ENCODE assay signal across 15 cellular contexts in the genomic region with DNA sequence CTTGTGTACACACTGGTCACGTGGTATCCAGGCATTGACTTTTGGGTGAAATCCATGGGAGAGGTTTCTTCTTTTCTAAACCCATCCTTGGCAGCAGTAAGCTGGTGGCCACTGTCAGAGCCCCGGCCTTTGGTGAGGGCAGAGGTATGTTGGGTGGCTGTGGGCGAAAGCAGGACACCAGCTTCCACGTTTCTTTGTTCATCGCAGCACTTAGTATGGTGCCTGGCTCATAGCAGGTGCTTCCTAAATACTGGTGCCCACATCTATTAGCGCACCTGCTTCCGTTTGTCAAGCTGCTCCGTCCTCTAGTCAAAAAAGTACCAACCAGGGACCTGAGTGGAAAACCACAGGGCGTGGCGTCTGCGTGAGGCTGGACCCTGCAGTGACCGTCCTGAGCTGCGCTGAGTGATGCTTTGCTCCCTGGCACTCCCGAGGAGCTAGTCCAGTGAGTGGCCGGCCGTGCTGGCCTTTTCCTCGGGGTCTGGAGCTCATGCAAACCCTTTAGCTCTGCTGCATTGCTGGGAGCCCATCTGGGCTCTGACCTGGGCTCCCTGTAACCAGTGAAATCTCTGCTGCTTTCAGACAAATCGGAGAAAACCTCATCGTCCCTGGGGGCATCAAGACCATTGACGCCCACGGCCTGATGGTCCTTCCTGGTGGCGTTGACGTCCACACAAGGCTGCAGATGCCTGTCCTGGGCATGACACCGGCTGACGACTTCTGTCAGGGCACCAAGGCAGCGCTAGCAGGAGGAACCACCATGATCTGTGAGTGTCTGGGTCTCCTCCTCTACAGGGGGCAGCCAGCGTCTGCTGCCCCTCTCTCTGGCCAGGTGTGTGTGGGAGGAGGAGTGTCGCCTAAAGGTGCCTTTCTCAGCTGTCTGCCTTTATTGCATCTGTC.
"Had no signal": no experiment of that assay in that cellular context is flagged by ENCODE, and none has a peak within 500 bp of the region (broad histone marks: within the 10 kb centered on the region; RNA-seq: fewer than 3 reads in every experiment).

No MANE protein-coding gene starts in this region.

- H3K9me3 Mint-ChIP-seq: effector memory CD8-positive, alpha-beta T cell; stimulated activated naive CD8-positive, alpha-beta T cell treated with anti-CD3 and anti-CD28 coated beads, Interleukin-15, amount 100 ng/mL, for 72 hours had no signal

- ATAC-seq: effector memory CD8-positive, alpha-beta T cell; gastroesophageal sphincter; naive thymus-derived CD8-positive, alpha-beta T cell; stimulated activated naive CD8-positive, alpha-beta T cell treated with anti-CD3 and anti-CD28 coated beads, Interleukin-15, amount 100 ng/mL, for 72 hours; T-helper 17 cell; upper lobe of right lung had no signal

- H3K27ac ChIP-seq: gastroesophageal sphincter, testis, upper lobe of right lung had no signal

- H3K27me3 ChIP-seq: testis had no signal

- DNase-seq: activated CD4-positive, alpha-beta T cell treated with anti-CD3 and anti-CD28 coated beads, Interleukin-2, amount 50 U/mL, for 4 hours; activated CD4-positive, CD25-positive, alpha-beta regulatory T cell; activated gamma-delta T cell; activated T-cell treated with anti-CD3 and anti-CD28 coated beads, Interleukin-2, amount 50 U/mL, for 48 hours; effector memory CD8-positive, alpha-beta T cell; hippocampal formation; stimulated activated CD4-positive, alpha-beta T cell treated with anti-CD3 and anti-CD28 coated beads, Interleukin-15, amount 100 ng/mL, for 24 hours; stimulated activated CD4-positive, alpha-beta T cell treated with anti-CD3 and anti-CD28 coated beads, Interleukin-4, amount 100 ng/mL, for 4 hours; stimulated activated naive CD8-positive, alpha-beta T cell treated with anti-CD3 and anti-CD28 coated beads, Interleukin-15, amount 100 ng/mL, for 72 hours; T-helper 17 cell; upper lobe of right lung had no signal

- H3K36me3 ChIP-seq: gastroesophageal sphincter, upper lobe of right lung had no signal

- H3K4me3 Mint-ChIP-seq: activated naive CD8-positive, alpha-beta T cell; effector memory CD8-positive, alpha-beta T cell; naive thymus-derived CD8-positive, alpha-beta T cell; stimulated activated naive CD8-positive, alpha-beta T cell treated with anti-CD3 and anti-CD28 coated beads, Interleukin-15, amount 100 ng/mL, for 72 hours; T-helper 17 cell had no signal

- H3K9me3 ChIP-seq: gastroesophageal sphincter, testis, upper lobe of right lung had no signal

- H3K27ac Mint-ChIP-seq: activated naive CD8-positive, alpha-beta T cell; effector memory CD8-positive, alpha-beta T cell; stimulated activated naive CD8-positive, alpha-beta T cell treated with anti-CD3 and anti-CD28 coated beads, Interleukin-15, amount 100 ng/mL, for 72 hours; T-helper 17 cell had no signal

- H3K36me3 Mint-ChIP-seq: activated naive CD8-positive, alpha-beta T cell had no signal

- H3K4me3 ChIP-seq: gastroesophageal sphincter, testis, upper lobe of right lung had no signal
